ENCODE assay signal across 1 cellular context in genomic region chr1:66374148-66374547, GRCh38.
TF ChIP-seq lines count a peak whose summit lies in the region.

No MANE protein-coding gene starts in this region.

TF ChIP-seq in IMR-90, 13 proteins besides CTCF, POLR2A, EP300 and RAD21 (continued from another document):
- TF ChIP-seq ELK1 (IDR thresholded peaks at IDR 0.05; ENCODE audit: borderline replicate concordance, low read depth, low read length) (no peak), MAZ (IDR thresholded peaks at IDR 0.05; ENCODE audit: borderline replicate concordance, low read depth, low read length) (no peak), FOS (IDR thresholded peaks at IDR 0.05; ENCODE audit: low read depth, low read length) (no peak), MXI1 (IDR thresholded peaks at IDR 0.05; ENCODE audit: borderline replicate concordance, low read depth, low read length) (no peak), CEBPB (IDR thresholded peaks at IDR 0.05; ENCODE audit: low read depth, low read length) (no peak), RCOR1 (IDR thresholded peaks at IDR 0.05; ENCODE audit: insufficient replicate concordance, low read length) (no peak), SMC3 (IDR thresholded peaks at IDR 0.05; ENCODE audit: low read depth, low read length) (no peak), RFX5 (IDR thresholded peaks at IDR 0.05; ENCODE audit: low read depth, low read length) (no peak), CHD1 (IDR thresholded peaks at IDR 0.05; ENCODE audit: low read depth, low read length) (no peak)
